8 cellular contexts compared by ENCODE assay signal in genomic region chr17:44655983-44656700, GRCh38. TPM values are rescaled to one million over a fixed set of nuclear protein-coding genes. Genes with fewer than 3 reads are reported as not detected.
DNase-seq lines count a peak whose midpoint lies in the region; FAIRE-seq and TF ChIP-seq lines count a peak whose summit lies in the region.

Gene MEIOC, plus strand, starts transcription at chr17:44656468. Its CDS starts 146 bp downstream, at chr17:44656614.

- CTCF ChIA-PET in endothelial cell of umbilical vein (lab: Charles Lee) (interaction anchor here (0.6 to 1.7 kb wide), 5 partner anchors 10 to 133 kb away, joined by 3 to 6 read pairs (median 4); no protein-coding TSS in a partner anchor), Caco-2 (lab: Charles Lee) (interaction anchor here (0.5 to 1.1 kb wide), 3 partner anchors 12 to 43 kb away, joined by 3 to 7 read pairs (median 5); no protein-coding TSS in a partner anchor)

- no peak within 1 kb of the TSS for H3K4me3 Mint-ChIP-seq in Caco-2 (ENCODE audit: unreplicated experiment)

- dilution Hi-C loops in endothelial cell of umbilical vein (cut with MboI; ENCODE audit: extremely low pct_ligation_motif_present, low sequenced_read_pairs) = no loop called here

- no peaks in the 10 kb centered on the region for H3K36me3 Mint-ChIP-seq in Caco-2 (ENCODE audit: insufficient read depth, unreplicated experiment)

- TF ChIP-seq POLR2A in endothelial cell of umbilical vein (IDR thresholded peaks at IDR 0.05; ENCODE audit: low read depth, low read length) = no peak
- no peak for TF ChIP-seq POLR2A in adrenal gland (IDR thresholded peaks at IDR 0.05)

- no peak within 1 kb of the TSS for H3K27ac ChIP-seq in HL-60 (replicated peaks)
- H3K27ac ChIP-seq in endothelial cell of umbilical vein (ENCODE audit: insufficient read depth, low read depth, low read length) = no peak within 1 kb of the TSS
- H3K27ac ChIP-seq in adrenal gland = no peak within 1 kb of the TSS
- no peak within 1 kb of the TSS for H3K27ac ChIP-seq in tibial artery

- H4K20me1 ChIP-seq in endothelial cell of umbilical vein (replicated peaks; ENCODE audit: control insufficient read depth, extremely low read depth, insufficient read depth, low read length) = no peaks in the 10 kb centered on the region

- H3K79me2 ChIP-seq in endothelial cell of umbilical vein (ENCODE audit: control insufficient read depth, insufficient read depth, low read length) = no peaks in the 10 kb centered on the region

- peak; percentile 11 for TF ChIP-seq CTCF in HL-60 (IDR thresholded peaks at IDR 0.05; ENCODE audit: insufficient read depth, low read length)
- TF ChIP-seq CTCF in WI38 (IDR thresholded peaks at IDR 0.05; ENCODE audit: low read depth, low read length) = no peak
- TF ChIP-seq CTCF in endothelial cell of umbilical vein (IDR thresholded peaks at IDR 0.05; ENCODE audit: extremely low read depth in 1 of 2, insufficient read depth in 1 of 2, low read depth in 1 of 2, low read length in 2 of 2) = peak in 1 of 2 donors; percentile 10
- no peak for TF ChIP-seq CTCF in adrenal gland (IDR thresholded peaks at IDR 0.05)
- TF ChIP-seq CTCF in Caco-2 (IDR thresholded peaks at IDR 0.05; ENCODE audit: insufficient read depth in 1 of 2, low read depth in 1 of 2, low read length in 1 of 2, severe bottlenecking in 1 of 2, unreplicated experiment in 1 of 2) = no peak
- no peak for TF ChIP-seq CTCF in tibial artery (IDR thresholded peaks at IDR 0.05)

- H3K9me3 Mint-ChIP-seq in Caco-2 (ENCODE audit: unreplicated experiment) = no peaks in the 10 kb centered on the region

- H3K4me3 ChIP-seq in HL-60 (replicated peaks; ENCODE audit: insufficient read depth, low read length) (peak within 1 kb of the TSS; percentile 37), WI38 (ENCODE audit: low read depth, low read length) (peak within 1 kb of the TSS; percentile 30), endothelial cell of umbilical vein (replicated peaks in 1 of 3; ENCODE audit: insufficient read depth in 1 of 3, low read depth in 1 of 3, low read length in 3 of 3) (no peak within 1 kb of the TSS), skeletal muscle satellite cell (ENCODE audit: low read length) (peak within 1 kb of the TSS; percentile 43), adrenal gland (peak within 1 kb of the TSS in 1 of 4 donors; percentile 40), Caco-2 (ENCODE audit: low read depth, low read length) (no peak within 1 kb of the TSS), tibial artery (no peak within 1 kb of the TSS)

- H3K4me1 ChIP-seq in endothelial cell of umbilical vein (ENCODE audit: control insufficient read depth, extremely low read depth, insufficient read depth, low read length) (no peaks in the 10 kb centered on the region), skeletal muscle satellite cell (ENCODE audit: control insufficient read depth, insufficient read depth, low read length) (no peaks in the 10 kb centered on the region), adrenal gland (replicated peaks in 1 of 2) (no peaks in the 10 kb centered on the region), Caco-2 (no peaks in the 10 kb centered on the region), tibial artery (peaks cover 0 to 12% (median 5%) of the 10 kb centered on the region in 4 donors)

- H3K27ac Mint-ChIP-seq in Caco-2 (ENCODE audit: unreplicated experiment) = no peak within 1 kb of the TSS

- H3K9me3 ChIP-seq in endothelial cell of umbilical vein (replicated peaks; ENCODE audit: control insufficient read depth, insufficient read depth, low read length) (no peaks in the 10 kb centered on the region), skeletal muscle satellite cell (replicated peaks; ENCODE audit: low read length) (no peaks in the 10 kb centered on the region), adrenal gland (replicated peaks in 1 of 3) (no peaks in the 10 kb centered on the region), Caco-2 (no peaks in the 10 kb centered on the region), tibial artery (no peaks in the 10 kb centered on the region)

- intact Hi-C loops in endothelial cell of umbilical vein (cut with micrococcal nuclease) = no loop called here
- intact Hi-C loops in adrenal gland (cut with DNase I) = no loop called here
- intact Hi-C loops in Caco-2 (cut with micrococcal nuclease; ENCODE audit: unreplicated experiment) = no loop called here
- intact Hi-C loops in tibial artery (cut with DNase I; ENCODE audit: low total_unique reads) = no loop called here

- H3K4me1 Mint-ChIP-seq in Caco-2 (ENCODE audit: low read depth, unreplicated experiment) = no peaks in the 10 kb centered on the region

- no peaks in the 10 kb centered on the region for H3K9me1 ChIP-seq in endothelial cell of umbilical vein (replicated peaks; ENCODE audit: control insufficient read depth, extremely low read depth, insufficient read depth, low read length)

- WGBS in adrenal gland, 4 donors = 6 to 40% (median 14%) methylated on average over 13 to 57 of the region's 57 CpGs

- H3K27me3 ChIP-seq in HL-60 (ENCODE audit: insufficient read depth, poor library complexity, severe bottlenecking) = peaks cover 6% of the 10 kb centered on the region
- H3K27me3 ChIP-seq in endothelial cell of umbilical vein (ENCODE audit: control insufficient read depth in 2 of 2, insufficient read depth in 2 of 2, low read length in 2 of 2) = peaks cover 19 to 20% of the 10 kb centered on the region in 2 experiments
- H3K27me3 ChIP-seq in skeletal muscle satellite cell (ENCODE audit: control insufficient read depth, insufficient read depth, low read length) = peaks cover 18% of the 10 kb centered on the region
- peaks cover 38% of the 10 kb centered on the region for H3K27me3 ChIP-seq in adrenal gland
- no peaks in the 10 kb centered on the region for H3K27me3 ChIP-seq in Caco-2 (replicated peaks; ENCODE audit: control insufficient read depth, insufficient read depth, low read length)
- peaks cover 5 to 57% of the 10 kb centered on the region in 2 donors for H3K27me3 ChIP-seq in tibial artery

- POLR2A ChIA-PET in endothelial cell of umbilical vein (lab: Charles Lee) (no interaction called here), Caco-2 (lab: Charles Lee) (no interaction called here)

- H3K36me3 ChIP-seq in endothelial cell of umbilical vein (ENCODE audit: control insufficient read depth in 2 of 2, extremely low read depth in 1 of 2, insufficient read depth in 2 of 2, low read length in 2 of 2) (no peaks in the 10 kb centered on the region), skeletal muscle satellite cell (ENCODE audit: insufficient read depth, low read length) (no peaks in the 10 kb centered on the region), adrenal gland (replicated peaks in 1 of 2) (no peaks in the 10 kb centered on the region), Caco-2 (ENCODE audit: control insufficient read depth, insufficient read depth, low read length) (no peaks in the 10 kb centered on the region), tibial artery (no peaks in the 10 kb centered on the region)

- BruUV-seq in endothelial cell of umbilical vein (replicated peaks; lab: Mats Ljungman, UMichigan) = no TSS peak
- BruUV-seq in Caco-2 (replicated peaks; lab: Mats Ljungman, UMichigan) = no TSS peak

- DNase-seq in AG20443 (ENCODE audit: low spot score) (peak; percentile 54), HL-60 (ENCODE audit: low read depth in 1 of 2, low spot score in 1 of 2) (peak; percentile 48 to 50), endothelial cell of umbilical vein (ENCODE audit: low read depth, low spot score) (peak; percentile 19), adrenal gland (no peak), Caco-2 (no peak), tibial artery (no peak)

- H2AFZ ChIP-seq in endothelial cell of umbilical vein (ENCODE audit: low read depth, low read length) = peak within 1 kb of the TSS; percentile 82

- H3K9ac ChIP-seq in endothelial cell of umbilical vein (replicated peaks; ENCODE audit: extremely low read depth, insufficient read depth, low read length) (no peak within 1 kb of the TSS), skeletal muscle satellite cell (ENCODE audit: low read depth, low read length) (no peak within 1 kb of the TSS)

- peak within 1 kb of the TSS; percentile 41 for H3K4me2 ChIP-seq in endothelial cell of umbilical vein (ENCODE audit: insufficient read depth, low read length)
- peak within 1 kb of the TSS; percentile 65 for H3K4me2 ChIP-seq in skeletal muscle satellite cell (ENCODE audit: low read length)

- H3K27me3 Mint-ChIP-seq in Caco-2 (ENCODE audit: insufficient read depth, unreplicated experiment) = no peaks in the 10 kb centered on the region

- FAIRE-seq in endothelial cell of umbilical vein (lab: Jason Lieb, UNC) = no peak

TF ChIP-seq in endothelial cell of umbilical vein, 7 proteins besides CTCF, POLR2A, EP300 and RAD21:
- TF ChIP-seq EZH2 (IDR thresholded peaks at IDR 0.05; ENCODE audit: borderline replicate concordance, low read depth, low read length, severe bottlenecking) (peak; percentile 25), POLR2AphosphoS5 (IDR thresholded peaks at IDR 0.05; ENCODE audit: insufficient read depth, low read depth, low read length) (no peak), FOS (IDR thresholded peaks at IDR 0.05; ENCODE audit: borderline replicate concordance, insufficient read depth, low read length) (no peak), JUN (IDR thresholded peaks at IDR 0.05; ENCODE audit: borderline replicate concordance, insufficient read depth, insufficient read length, low read depth) (no peak), GATA2 (IDR thresholded peaks at IDR 0.05; ENCODE audit: insufficient read depth, insufficient read length, low read depth, low read length) (no peak), MYC (IDR thresholded peaks at IDR 0.05; ENCODE audit: low read depth, low read length) (no peak), MAX (IDR thresholded peaks at IDR 0.05; ENCODE audit: insufficient read depth, insufficient read length) (peak; percentile 43)

RNA-seq across cellular contexts. Expression of gene MEIOC, which starts in this region (rescaled TPM):
- total RNA-seq in endothelial cell of umbilical vein (0.46 TPM in 1 of 2 replicates, not detected in the other), adrenal gland (not detected), Caco-2 (2022) (not detected in 2 replicates)
- polyA plus RNA-seq in endothelial cell of umbilical vein (0.08 and 0.19 TPM in 2 replicates), adrenal gland (under 1 TPM in 1 of 3 donors, not detected in 2; 0.10 TPM)
- 0.11 and 0.19 TPM in 2 replicates for polyA plus RNA-seq in endothelial cell of umbilical vein (2011; cell fraction: cytosol; rRNA removed)
- polyA plus RNA-seq in endothelial cell of umbilical vein (2011; cell fraction: nucleus; rRNA removed) = 0.15 and 0.32 TPM in 2 replicates
- polyA plus RNA-seq in endothelial cell of umbilical vein (2012) = 0.40 and 0.78 TPM in 2 replicates
- polyA minus RNA-seq in endothelial cell of umbilical vein = 0.17 TPM in 1 of 2 replicates, not detected in the other
- not detected for polyA minus RNA-seq in endothelial cell of umbilical vein (2011; cell fraction: cytosol; rRNA and poly(A)+ RNA removed)
- polyA minus RNA-seq in endothelial cell of umbilical vein (2011; cell fraction: nucleus; rRNA and poly(A)+ RNA removed) = 0.67 TPM in 1 of 2 replicates, not detected in the other
- total RNA-seq in skeletal muscle satellite cell (2012; rRNA removed) = under 0.01 and 0.22 TPM in 2 replicates

Comparison
In these comparisons a context has a peak if more than half of its experiments do, and no peak if none do; other contexts are left out.
1. Peak in DNase-seq and H3K4me2 ChIP-seq in endothelial cell of umbilical vein; RNA of the gene not detected or under 1 TPM.
2. DNase-seq: peak in AG20443 (single experiment) and HL-60 (2 of 2); none in adrenal gland (0 of 7), Caco-2 (0 of 2) and tibial artery (0 of 2).
3. H3K4me3 ChIP-seq: peak in HL-60 (single experiment), WI38 (single experiment) and skeletal muscle satellite cell (single experiment); none in endothelial cell of umbilical vein (0 of 3), Caco-2 (single experiment) and tibial artery (0 of 2).